In genomic region chr6:43246301-43247114, GRCh38 we compare ENCODE assay signal across 1 cellular context.
A peak's percentile ranks its signal among the peaks of the same experiment; 100 is the strongest.
TF ChIP-seq lines count a peak whose summit lies in the region.

No MANE protein-coding gene starts in this region.

TF ChIP-seq in WTC11, 78 proteins besides CTCF, POLR2A, EP300 and RAD21 (continued from another document):
- TF ChIP-seq E2F4 (CRISPR knock-in tag; IDR thresholded peaks at IDR 0.05; ENCODE audit: borderline replicate concordance, low read depth) (no peak), ZSCAN18 (CRISPR knock-in tag; IDR thresholded peaks at IDR 0.05) (no peak), FOXK1 (CRISPR knock-in tag; IDR thresholded peaks at IDR 0.05) (peak; percentile 12; the same call in 1 of the 2 replicates), FOXJ3 (CRISPR knock-in tag; IDR thresholded peaks at IDR 0.05; ENCODE audit: borderline replicate concordance) (no peak), ATF6 (CRISPR knock-in tag; IDR thresholded peaks at IDR 0.05) (no peak), ZNF416 (CRISPR knock-in tag; IDR thresholded peaks at IDR 0.05) (no peak), SMAD3 (CRISPR knock-in tag; IDR thresholded peaks at IDR 0.05; ENCODE audit: borderline replicate concordance) (no peak), PRDM15 (CRISPR knock-in tag; IDR thresholded peaks at IDR 0.05) (no peak), TEAD1 (CRISPR knock-in tag; IDR thresholded peaks at IDR 0.05) (0 out of 2 replicates have a peak, but pooled peaks have one; percentile 75), ATF1 (CRISPR knock-in tag; IDR thresholded peaks at IDR 0.05) (no peak), SP1 (CRISPR knock-in tag; conservative IDR thresholded peaks at IDR 0.05) (peak; percentile 52), JAZF1 (CRISPR knock-in tag; IDR thresholded peaks at IDR 0.05) (no peak), ERG (CRISPR knock-in tag; IDR thresholded peaks at IDR 0.05) (no peak), GRHL2 (CRISPR knock-in tag; IDR thresholded peaks at IDR 0.05; ENCODE audit: insufficient replicate concordance, severe bottlenecking) (no peak)
